ENCODE assay signal across 1 cellular context in the genomic region with DNA sequence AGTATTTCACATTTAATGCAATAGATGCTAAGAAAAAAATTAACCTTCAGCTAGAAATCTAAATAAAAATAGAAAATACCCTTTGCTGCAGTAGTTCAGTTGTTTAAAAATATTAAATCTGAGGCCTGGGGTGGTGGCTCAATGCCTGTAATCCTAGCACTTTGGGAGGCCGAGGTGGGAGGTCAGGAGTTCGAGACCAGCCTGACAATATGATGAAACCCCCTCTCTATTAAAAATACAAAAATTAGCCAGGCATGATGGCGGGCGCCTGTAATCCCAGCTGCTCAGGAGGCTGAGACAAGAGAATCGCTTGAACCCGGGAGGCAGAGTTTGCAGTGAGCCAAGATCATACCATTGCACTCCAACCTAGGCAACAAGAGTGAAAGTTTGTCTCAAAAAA.
A peak's percentile ranks its signal among the peaks of the same experiment; 100 is the strongest.
TF ChIP-seq lines count a peak whose summit lies in the region.

No MANE protein-coding gene starts in this region.

TF ChIP-seq in A549, 52 proteins besides CTCF, POLR2A, EP300 and RAD21:
- TF ChIP-seq HDAC2 (IDR thresholded peaks at IDR 0.05) (peak; percentile 69), CHD4 (IDR thresholded peaks at IDR 0.05; ENCODE audit: borderline replicate concordance) (peak; percentile 52; the same call in 1 of the 2 replicates), CEBPB (IDR thresholded peaks at IDR 0.05) (peak in 1 of 2 experiments; percentile 25; a peak in 1 of 4 replicates)
